ENCODE assay signal across 14 cellular contexts in the genomic region with DNA sequence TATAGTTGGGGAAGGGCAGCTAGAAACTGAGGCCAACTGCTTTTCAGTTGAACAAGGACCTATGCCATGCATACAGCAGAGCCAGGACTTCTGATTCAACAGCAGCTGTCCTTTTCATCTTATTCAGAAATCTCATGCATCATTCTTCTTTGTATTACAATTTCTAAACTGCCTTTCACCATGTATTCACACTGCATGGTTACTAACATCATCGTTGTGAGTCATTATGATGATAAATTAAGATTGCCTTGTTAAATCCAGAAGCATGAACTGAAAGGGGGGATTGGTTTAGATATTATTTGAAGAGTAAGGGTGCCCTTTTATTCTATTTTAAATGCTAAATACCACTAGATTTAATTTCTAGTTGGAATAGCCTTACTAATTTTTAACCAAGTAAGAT.
"Had no signal": no experiment of that assay in that cellular context is flagged by ENCODE, and none has a peak within 500 bp of the region (broad histone marks: within the 10 kb centered on the region; RNA-seq: fewer than 3 reads in every experiment).

No MANE protein-coding gene starts in this region.

- H3K4me3 ChIP-seq: esophagus muscularis mucosa, gastrocnemius medialis, left ventricle myocardium inferior, right atrium auricular region, smooth muscle cell, tibial artery, uterus had no signal

- H3K9me3 ChIP-seq: esophagus muscularis mucosa, gastrocnemius medialis, left ventricle myocardium inferior, right atrium auricular region, tibial artery, uterus had no signal

- H3K27me3 ChIP-seq: esophagus muscularis mucosa, gastrocnemius medialis, right atrium auricular region, tibial artery, uterus had no signal

- H3K4me3 Mint-ChIP-seq: activated B cell treated with CpG ODN at 0.5 μM for 24 hours; activated CD4-positive, alpha-beta T cell treated with anti-CD3 and anti-CD28 coated beads, Interleukin-2, amount 10 ng/mL, durations not matched to agents 24 days and 14 days; activated naive CD4-positive, alpha-beta T cell treated with anti-CD3 and anti-CD28 coated beads, Interleukin-2, amount 10 ng/mL, durations not matched to agents 7 days and 5 days; stimulated activated effector memory CD8-positive, alpha-beta T cell treated with anti-CD3 and anti-CD28 coated beads, Interleukin-12 subunit alpha, Interleukin-12 subunit beta, amount 100 ng/mL, for 72 hours; T-helper 1 cell treated with Interleukin-12 subunit alpha and Interleukin-12 subunit beta and Interleukin-4 antibody, amounts not matched to agents 30 μg/mL and 1 μg/mL, for 36 hours had no signal

- H3K36me3 Mint-ChIP-seq: activated naive CD4-positive, alpha-beta T cell treated with anti-CD3 and anti-CD28 coated beads, Interleukin-2, amount 10 ng/mL, durations not matched to agents 7 days and 5 days; stimulated activated effector memory CD8-positive, alpha-beta T cell treated with anti-CD3 and anti-CD28 coated beads, Interleukin-12 subunit alpha, Interleukin-12 subunit beta, amount 100 ng/mL, for 72 hours had no signal

- H3K36me3 ChIP-seq: esophagus muscularis mucosa, gastrocnemius medialis, left ventricle myocardium inferior, right atrium auricular region, tibial artery, uterus had no signal

- H3K4me1 ChIP-seq: gastrocnemius medialis, left ventricle myocardium inferior, right atrium auricular region, tibial artery, uterus had no signal

- H3K4me1 Mint-ChIP-seq: activated B cell treated with CpG ODN at 0.5 μM for 24 hours; activated CD4-positive, alpha-beta T cell treated with anti-CD3 and anti-CD28 coated beads, Interleukin-2, amount 10 ng/mL, durations not matched to agents 24 days and 14 days; activated naive CD4-positive, alpha-beta T cell treated with anti-CD3 and anti-CD28 coated beads, Interleukin-2, amount 10 ng/mL, durations not matched to agents 7 days and 5 days; stimulated activated effector memory CD8-positive, alpha-beta T cell treated with anti-CD3 and anti-CD28 coated beads, Interleukin-12 subunit alpha, Interleukin-12 subunit beta, amount 100 ng/mL, for 72 hours had no signal

- ATAC-seq: gastrocnemius medialis; stimulated activated effector memory CD8-positive, alpha-beta T cell treated with anti-CD3 and anti-CD28 coated beads, Interleukin-12 subunit alpha, Interleukin-12 subunit beta, amount 100 ng/mL, for 72 hours had no signal

- H3K27me3 Mint-ChIP-seq: activated B cell treated with CpG ODN at 0.5 μM for 24 hours; activated CD4-positive, alpha-beta T cell treated with anti-CD3 and anti-CD28 coated beads, Interleukin-2, amount 10 ng/mL, durations not matched to agents 24 days and 14 days; activated naive CD4-positive, alpha-beta T cell treated with anti-CD3 and anti-CD28 coated beads, Interleukin-2, amount 10 ng/mL, durations not matched to agents 7 days and 5 days had no signal

- DNase-seq: activated B cell treated with CpG ODN at 0.5 μM for 24 hours; activated CD4-positive, alpha-beta T cell treated with anti-CD3 and anti-CD28 coated beads, Interleukin-2, amount 10 ng/mL, durations not matched to agents 24 days and 14 days; activated naive CD4-positive, alpha-beta T cell treated with anti-CD3 and anti-CD28 coated beads, Interleukin-2, amount 10 ng/mL, durations not matched to agents 7 days and 5 days; gastrocnemius medialis; left ventricle myocardium inferior; posterior cingulate gyrus; tibial artery; uterus had no signal

- H3K27ac Mint-ChIP-seq: activated B cell treated with CpG ODN at 0.5 μM for 24 hours; activated CD4-positive, alpha-beta T cell treated with anti-CD3 and anti-CD28 coated beads, Interleukin-2, amount 10 ng/mL, durations not matched to agents 24 days and 14 days; activated naive CD4-positive, alpha-beta T cell treated with anti-CD3 and anti-CD28 coated beads, Interleukin-2, amount 10 ng/mL, durations not matched to agents 7 days and 5 days; activated T-helper 2 cell treated with anti-CD3 and anti-CD28 coated beads, Interferon-gamma antibody, Interleukin-2, Interleukin-4, amounts not matched to agents 10 μg/mL and 5 μg/mL and 100 μg/mL, durations not matched to agents 14 hours and 24 hours and 36 hours; stimulated activated effector memory CD8-positive, alpha-beta T cell treated with anti-CD3 and anti-CD28 coated beads, Interleukin-12 subunit alpha, Interleukin-12 subunit beta, amount 100 ng/mL, for 72 hours; T-helper 1 cell treated with Interleukin-12 subunit alpha and Interleukin-12 subunit beta and Interleukin-4 antibody, amounts not matched to agents 30 μg/mL and 1 μg/mL, for 36 hours had no signal

- H3K27ac ChIP-seq: esophagus muscularis mucosa, gastrocnemius medialis, left ventricle myocardium inferior, right atrium auricular region, tibial artery, uterus had no signal

- H3K4me2 ChIP-seq: smooth muscle cell had no signal
